Comparison of ENCODE assay signal across 8 cellular contexts in the genomic region with DNA sequence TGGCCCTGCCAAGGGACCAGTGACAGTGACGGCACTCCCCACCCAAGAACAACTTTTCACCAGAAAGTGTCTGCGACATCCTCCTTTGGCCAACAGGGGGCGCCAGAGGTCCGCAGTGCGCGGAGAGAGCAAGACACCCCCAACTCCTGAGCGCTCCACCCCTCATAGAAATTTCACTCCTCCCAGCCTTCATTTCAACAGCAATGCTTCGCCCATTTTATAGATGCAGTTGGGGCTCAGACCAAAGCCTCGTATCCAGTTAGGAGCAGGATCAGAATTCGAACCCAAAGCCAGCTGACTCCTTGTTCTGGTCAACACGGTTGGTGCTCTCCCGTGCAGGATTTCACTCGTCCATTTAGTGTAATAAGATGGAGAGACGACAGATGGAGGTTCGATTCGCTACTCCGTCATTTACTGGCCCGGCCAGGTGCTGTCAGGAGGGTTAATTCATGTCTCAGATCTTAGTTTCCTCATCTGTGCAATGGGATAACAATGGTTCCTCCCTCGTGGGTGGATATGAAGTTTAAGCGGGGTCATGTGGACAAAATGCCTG. TPM values are rescaled to one million over a fixed set of nuclear protein-coding genes. Genes with fewer than 3 reads are reported as not detected.
A peak's percentile ranks its signal among the peaks of the same experiment; 100 is the strongest.
DNase-seq lines count a peak whose midpoint lies in the region; ATAC-seq and TF ChIP-seq lines count a peak whose summit lies in the region.

No MANE protein-coding gene starts in this region.

- no peak overlapping the region for H3K27ac ChIP-seq in RWPE1
- no peak overlapping the region for H3K27ac ChIP-seq in subcutaneous abdominal adipose tissue (ENCODE audit: low read depth, low read length)

- peak overlapping the region in 1 of 5 donors; percentile 10 for H3K9ac ChIP-seq in subcutaneous abdominal adipose tissue (ENCODE audit: low read length in 5 of 5)

- H3K27me3 ChIP-seq in subcutaneous abdominal adipose tissue (ENCODE audit: control insufficient read depth in 5 of 5, insufficient read depth in 4 of 5, low read length in 5 of 5), result no peaks in the 10 kb centered on the region

- POLR2A ChIA-PET in RWPE1 (lab: Yijun Ruan, JAX; ENCODE audit: low non-redundant PET), result no interaction called here

- TF ChIP-seq CTCF in RWPE1 (conservative IDR thresholded peaks at IDR 0.05; ENCODE audit: low read depth) (peak; percentile 94), foreskin fibroblast (IDR thresholded peaks at IDR 0.05; ENCODE audit: low read depth, low read length) (peak; percentile 81)

- peak overlapping the region in 1 of 2 donors; percentile 9 for H3K4me3 ChIP-seq in foreskin fibroblast (ENCODE audit: low read depth in 1 of 2, low read length in 2 of 2)
- H3K4me3 ChIP-seq in subcutaneous abdominal adipose tissue (ENCODE audit: low read depth in 1 of 5, low read length in 5 of 5), result peak overlapping the region; percentile 7 to 45 (median 23)

- no peak for ATAC-seq in HG03196 (IDR thresholded peaks at IDR 0.05; ENCODE audit: unreplicated experiment)

- H3K36me3 ChIP-seq in subcutaneous abdominal adipose tissue (ENCODE audit: control insufficient read depth in 5 of 5, insufficient read depth in 5 of 5, low read length in 5 of 5), result peaks cover 4 to 13% (median 11%) of the 10 kb centered on the region in 5 donors

- CTCF ChIA-PET in RWPE1 (lab: Yijun Ruan, JAX), result interaction anchor here (0.7 to 2.4 kb wide), 7 partner anchors 19 to 388 kb away, joined by 3 to 11 read pairs (median 4); no protein-coding TSS in a partner anchor

- no peaks in the 10 kb centered on the region for H3K9me3 ChIP-seq in subcutaneous abdominal adipose tissue (ENCODE audit: control insufficient read depth in 5 of 5, low read length in 5 of 5)

- H3K4me1 ChIP-seq in subcutaneous abdominal adipose tissue (ENCODE audit: control insufficient read depth in 5 of 5, insufficient read depth in 5 of 5, low read length in 5 of 5), result peaks cover 5 to 39% (median 34%) of the 10 kb centered on the region in 5 donors

- DNase-seq in DMS153 treated with DMSO at 0.1 percent for 48 hours (lab: John Stamatoyannopoulos, UW; ENCODE audit: unreplicated experiment) (peak; percentile 34), LHCN-M2 (ENCODE audit: low read depth) (peak; percentile 53), RWPE1 (ENCODE audit: low spot score) (peak; percentile 67), foreskin fibroblast (peak; percentile 36 to 81), occipital lobe (lab: John Stamatoyannopoulos, UW) (peak; percentile 61)
- peak; percentile 76 for DNase-seq in activated T-helper 9 cell treated with anti-CD3 and anti-CD28 coated beads, Interleukin-2, amount 50 U/mL, for 16 hours (ENCODE audit: low read depth)

RNA-seq across cellular contexts. Expression of a gene that starts 2.4 kb away (rescaled TPM):
- total RNA-seq in LHCN-M2 (2014; rRNA removed) (33.0 and 41.6 TPM in 2 replicates), occipital lobe (34.6 TPM)
- polyA plus RNA-seq in LHCN-M2 (2012), result 68.7 TPM

RNA-seq across cellular contexts. Expression of a gene that starts 49.4 kb away (rescaled TPM):
- total RNA-seq in LHCN-M2 (2014; rRNA removed), result 68.5 and 77.4 TPM in 2 replicates
- 138 TPM for polyA plus RNA-seq in LHCN-M2 (2012)
- total RNA-seq in occipital lobe, result 77.7 TPM

RNA-seq across cellular contexts. Expression of a gene that starts 54.6 kb away (rescaled TPM):
- total RNA-seq in LHCN-M2 (2014; rRNA removed), result 33.5 and 33.7 TPM in 2 replicates
- 37.4 TPM for polyA plus RNA-seq in LHCN-M2 (2012)
- total RNA-seq in occipital lobe, result 20.6 TPM

RNA-seq across cellular contexts. Expression of a gene that starts 56.9 kb away (rescaled TPM):
- 0.45 TPM in 1 of 2 replicates, not detected in the other for total RNA-seq in LHCN-M2 (2014; rRNA removed)
- 0.09 TPM for polyA plus RNA-seq in LHCN-M2 (2012)
- 3.1 TPM for total RNA-seq in occipital lobe
